In genomic region chr1:26861889-26862371, GRCh38 we compare ENCODE assay signal across 1 cellular context.
TF ChIP-seq lines count a peak whose summit lies in the region.

No MANE protein-coding gene starts in this region.

TF ChIP-seq in HepG2, 621 proteins besides CTCF, POLR2A, EP300 and RAD21:
- TF ChIP-seq ZFY (CRISPR knock-in tag; IDR thresholded peaks at IDR 0.05) = no peak
- TF ChIP-seq PBX3 (CRISPR knock-in tag; IDR thresholded peaks at IDR 0.05; ENCODE audit: borderline replicate concordance) = no peak
- no peak for TF ChIP-seq PRPF4 (IDR thresholded peaks at IDR 0.05; ENCODE audit: low read depth, low read length, poor library complexity, severe bottlenecking)
- no peak for TF ChIP-seq TCF7 (IDR thresholded peaks at IDR 0.05; ENCODE audit: low read depth)
- no peak for TF ChIP-seq ZNF446 (CRISPR knock-in tag; IDR thresholded peaks at IDR 0.05)
- no peak for TF ChIP-seq ZNF333 (CRISPR knock-in tag; IDR thresholded peaks at IDR 0.05; ENCODE audit: borderline replicate concordance)
- no peak for TF ChIP-seq HOXA9 (CRISPR knock-in tag; IDR thresholded peaks at IDR 0.05; ENCODE audit: borderline replicate concordance)
- TF ChIP-seq RXRB (CRISPR knock-in tag; IDR thresholded peaks at IDR 0.05; ENCODE audit: borderline replicate concordance) = no peak
